In genomic region chr10:5564537-5565204, GRCh38 we compare ENCODE assay signal across 9 cellular contexts. TPM values are rescaled to one million over a fixed set of nuclear protein-coding genes. Genes with fewer than 3 reads are reported as not detected.
DNase-seq lines count a peak whose midpoint lies in the region; ATAC-seq lines count a peak whose summit lies in the region.
"Had no signal": no experiment of that assay in that cellular context is flagged by ENCODE, and none has a peak within 500 bp of the region (broad histone marks: within the 10 kb centered on the region; RNA-seq: fewer than 3 reads in every experiment).

No MANE protein-coding gene starts in this region.

- peak overlapping the region; percentile 79 for H3K27ac Mint-ChIP-seq in activated naive CD8-positive, alpha-beta T cell

- H3K9me3 ChIP-seq in mesodermal cell (ENCODE audit: control insufficient read depth, low read length) = no peaks in the 10 kb centered on the region
- H3K9me3 ChIP-seq: psoas muscle had no signal

- H3K4me3 Mint-ChIP-seq in activated naive CD8-positive, alpha-beta T cell = peak overlapping the region; percentile 44

- no peak for ATAC-seq in HG03432 (IDR thresholded peaks at IDR 0.05; ENCODE audit: unreplicated experiment)

- peak in 4 of 6 experiments; percentile 41 to 83 (median 71) for DNase-seq in stimulated activated naive CD4-positive, alpha-beta T cell (lab: John Stamatoyannopoulos, UW)
- DNase-seq in stimulated activated naive CD4-positive, alpha-beta T cell treated with Interleukin-2 at 50 U/mL for 16 hours (lab: John Stamatoyannopoulos, UW) = no peak
- no peak for DNase-seq in islet precursor cell
- DNase-seq in nucleus accumbens (lab: John Stamatoyannopoulos, UW) = no peak
- no peak for DNase-seq in pons (ENCODE audit: low spot score)

- H3K36me3 ChIP-seq in mesodermal cell (ENCODE audit: control insufficient read depth, insufficient read depth, low read length) = no peaks in the 10 kb centered on the region

- H3K27ac ChIP-seq in mesodermal cell (ENCODE audit: low read depth, low read length, severe bottlenecking) = peak overlapping the region; percentile 88
- H3K27ac ChIP-seq: psoas muscle had no signal

- no peaks in the 10 kb centered on the region for H3K36me3 Mint-ChIP-seq in activated naive CD8-positive, alpha-beta T cell

- no peaks in the 10 kb centered on the region for H3K27me3 Mint-ChIP-seq in activated naive CD8-positive, alpha-beta T cell

- H3K4me3 ChIP-seq in mesodermal cell (ENCODE audit: extremely low read depth, insufficient read depth, low read length, poor library complexity, severe bottlenecking) = no peak overlapping the region
- H3K4me3 ChIP-seq: psoas muscle had no signal

- H3K4me1 ChIP-seq in mesodermal cell (ENCODE audit: control insufficient read depth, insufficient read depth, low read length, poor library complexity, severe bottlenecking) = peaks cover 50% of the 10 kb centered on the region
- H3K4me1 ChIP-seq: psoas muscle had no signal

- H3K4me1 Mint-ChIP-seq in activated naive CD8-positive, alpha-beta T cell (ENCODE audit: low read depth) = peaks cover 28% of the 10 kb centered on the region

- WGBS in mesodermal cell (ENCODE audit: insufficient coverage in 2 of 2), 2 experiments = 92 to 97% methylated on average over 7 to 13 of the region's 17 CpGs

- H3K9me3 Mint-ChIP-seq in activated naive CD8-positive, alpha-beta T cell (ENCODE audit: low read depth) = no peaks in the 10 kb centered on the region

RNA-seq across cellular contexts. Expression of gene CALML3, which starts 39.9 kb away (rescaled TPM):
- polyA plus RNA-seq in mesodermal cell (2013, experiment 1 of 2) = not detected
- not detected for polyA plus RNA-seq in mesodermal cell (2013, experiment 2 of 2)

Comparison
In these comparisons a context has a peak if more than half of its experiments do, and no peak if none do; other contexts are left out.
1. DNase-seq: peak in stimulated activated naive CD4-positive, alpha-beta T cell (4 of 6); none in stimulated activated naive CD4-positive, alpha-beta T cell treated with Interleukin-2 at 50 U/mL for 16 hours (single experiment), islet precursor cell (single experiment), nucleus accumbens (0 of 56) and pons (single experiment).